In genomic region chr11:68003846-68004550, GRCh38 we compare ENCODE assay signal across 8 cellular contexts. TPM values are rescaled to one million over a fixed set of nuclear protein-coding genes. Genes with fewer than 3 reads are reported as not detected.
DNase-seq lines count a peak whose midpoint lies in the region; ATAC-seq, FAIRE-seq and TF ChIP-seq lines count a peak whose summit lies in the region.

A gene with protein sequence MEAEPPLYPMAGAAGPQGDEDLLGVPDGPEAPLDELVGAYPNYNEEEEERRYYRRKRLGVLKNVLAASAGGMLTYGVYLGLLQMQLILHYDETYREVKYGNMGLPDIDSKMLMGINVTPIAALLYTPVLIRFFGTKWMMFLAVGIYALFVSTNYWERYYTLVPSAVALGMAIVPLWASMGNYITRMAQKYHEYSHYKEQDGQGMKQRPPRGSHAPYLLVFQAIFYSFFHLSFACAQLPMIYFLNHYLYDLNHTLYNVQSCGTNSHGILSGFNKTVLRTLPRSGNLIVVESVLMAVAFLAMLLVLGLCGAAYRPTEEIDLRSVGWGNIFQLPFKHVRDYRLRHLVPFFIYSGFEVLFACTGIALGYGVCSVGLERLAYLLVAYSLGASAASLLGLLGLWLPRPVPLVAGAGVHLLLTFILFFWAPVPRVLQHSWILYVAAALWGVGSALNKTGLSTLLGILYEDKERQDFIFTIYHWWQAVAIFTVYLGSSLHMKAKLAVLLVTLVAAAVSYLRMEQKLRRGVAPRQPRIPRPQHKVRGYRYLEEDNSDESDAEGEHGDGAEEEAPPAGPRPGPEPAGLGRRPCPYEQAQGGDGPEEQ (minus strand): TSS chr11:68004097. CDS start chr11:68004043, 54 bp downstream.

- H3K27ac ChIP-seq in astrocyte (ENCODE audit: low read depth, low read length) (no peak within 1 kb of the TSS), skeletal muscle tissue (ENCODE audit: low read depth, low read length) (no peak within 1 kb of the TSS)

- no peak for FAIRE-seq in astrocyte (lab: Jason Lieb, UNC)

- H2AFZ ChIP-seq in astrocyte (ENCODE audit: low read depth, low read length): peak within 1 kb of the TSS; percentile 73

- no peak for TF ChIP-seq CTCF in astrocyte (IDR thresholded peaks at IDR 0.05; ENCODE audit: insufficient read depth, low read depth, low read length)

- H3K4me3 ChIP-seq in astrocyte (ENCODE audit: insufficient read depth, low read depth, low read length): peak within 1 kb of the TSS; percentile 51
- peak within 1 kb of the TSS; percentile 43 for H3K4me3 ChIP-seq in iPS-11a (ENCODE audit: low read depth, low read length)
- H3K4me3 ChIP-seq in skeletal muscle tissue (ENCODE audit: low read length in 3 of 3): peak within 1 kb of the TSS; percentile 59 to 65 (median 63)

- peaks cover under 1% of the 10 kb centered on the region for H3K4me1 Mint-ChIP-seq in astrocyte (ENCODE audit: low read depth, unreplicated experiment)

- H3K9ac ChIP-seq in astrocyte (ENCODE audit: low read length) (peak within 1 kb of the TSS; percentile 16), skeletal muscle tissue (ENCODE audit: low read depth in 1 of 3, low read length in 3 of 3) (peak within 1 kb of the TSS in 1 of 3 donors; percentile 54)

- H3K27me3 ChIP-seq in astrocyte (ENCODE audit: insufficient read depth, low read length) (no peaks in the 10 kb centered on the region), skeletal muscle tissue (ENCODE audit: control insufficient read depth in 3 of 3, insufficient read depth in 3 of 3, low read length in 3 of 3) (peaks cover 0 to 14% (median 4%) of the 10 kb centered on the region in 3 donors)

- H3K4me1 ChIP-seq in astrocyte (ENCODE audit: insufficient read depth, low read length) (no peaks in the 10 kb centered on the region), skeletal muscle tissue (ENCODE audit: control insufficient read depth in 3 of 3, insufficient read depth in 3 of 3, low read length in 3 of 3) (peaks cover 3 to 7% (median 6%) of the 10 kb centered on the region in 3 donors)

- H3K27me3 Mint-ChIP-seq in astrocyte (ENCODE audit: low read depth, unreplicated experiment): peaks cover 12% of the 10 kb centered on the region

- no peaks in the 10 kb centered on the region for H3K9me3 Mint-ChIP-seq in astrocyte (ENCODE audit: unreplicated experiment)

- peak within 1 kb of the TSS; percentile 47 for H3K27ac Mint-ChIP-seq in astrocyte (ENCODE audit: unreplicated experiment)

- peak within 1 kb of the TSS; percentile 90 for H3K4me3 Mint-ChIP-seq in astrocyte (ENCODE audit: unreplicated experiment)

- ATAC-seq in GM21529 (IDR thresholded peaks at IDR 0.05; ENCODE audit: unreplicated experiment) (peak; percentile 66), HG03469 (IDR thresholded peaks at IDR 0.05; ENCODE audit: unreplicated experiment) (no peak)

- no peaks in the 10 kb centered on the region for H4K20me1 ChIP-seq in astrocyte (ENCODE audit: insufficient read depth, low read length)

- H3K4me2 ChIP-seq in astrocyte (ENCODE audit: low read length): peak within 1 kb of the TSS; percentile 83

- no peaks in the 10 kb centered on the region for H3K36me3 ChIP-seq in astrocyte (ENCODE audit: insufficient read depth, low read length)
- H3K36me3 ChIP-seq in skeletal muscle tissue (ENCODE audit: control insufficient read depth in 3 of 3, insufficient read depth in 3 of 3, low read length in 3 of 3): no peaks in the 10 kb centered on the region

- H3K9me3 ChIP-seq in astrocyte (ENCODE audit: insufficient read depth, low read depth, low read length) (no peaks in the 10 kb centered on the region), skeletal muscle tissue (ENCODE audit: control insufficient read depth in 3 of 3, low read length in 3 of 3) (no peaks in the 10 kb centered on the region)

- H3K79me2 ChIP-seq in astrocyte (ENCODE audit: insufficient read depth, low read length): no peaks in the 10 kb centered on the region

- DNase-seq in D341Med (ENCODE audit: low spot score) (peak; percentile 86), M059J (ENCODE audit: low read depth) (peak; percentile 85), T-helper 22 cell (ENCODE audit: low read depth) (peak; percentile 58), astrocyte (ENCODE audit: low read depth) (peak; percentile 49)

- H3K36me3 Mint-ChIP-seq in astrocyte (ENCODE audit: low read depth, unreplicated experiment): peaks cover 4% of the 10 kb centered on the region

RNA-seq across cellular contexts. Expression of the gene that starts here (rescaled TPM):
- total RNA-seq in M059J (2014; rRNA removed; shearing (Covaris generic)): 56.3 and 75.4 TPM in 2 replicates
- total RNA-seq in astrocyte (37.3 and 39.6 TPM in 2 replicates), skeletal muscle tissue (10.4 TPM)
